ENCODE assay signal across 12 cellular contexts in genomic region chr18:76499596-76500340, GRCh38. TPM values are rescaled to one million over a fixed set of nuclear protein-coding genes. Genes with fewer than 3 reads are reported as not detected.
A peak's percentile ranks its signal among the peaks of the same experiment; 100 is the strongest.
DNase-seq lines count a peak whose midpoint lies in the region; ATAC-seq lines count a peak whose summit lies in the region.
"Had no signal": no experiment of that assay in that cellular context is flagged by ENCODE, and none has a peak within 500 bp of the region (broad histone marks: within the 10 kb centered on the region; RNA-seq: fewer than 3 reads in every experiment).

No MANE protein-coding gene starts in this region.

- H3K27me3 Mint-ChIP-seq in stimulated activated naive CD8-positive, alpha-beta T cell treated with anti-CD3 and anti-CD28 coated beads, Interleukin-15, amount 100 ng/mL, for 72 hours = peaks cover 19% of the 10 kb centered on the region

- ATAC-seq in stimulated activated naive CD8-positive, alpha-beta T cell treated with anti-CD3 and anti-CD28 coated beads, Interleukin-15, Interleukin-2, amounts not matched to agents 100 U/mL and 50 U/mL, for 24 hours = peak; percentile 53
- ATAC-seq in stimulated activated naive CD8-positive, alpha-beta T cell treated with anti-CD3 and anti-CD28 coated beads, Interleukin-15, amount 100 ng/mL, for 72 hours = no peak
- peak; percentile 91 for ATAC-seq in HG02973 (IDR thresholded peaks at IDR 0.05; ENCODE audit: unreplicated experiment)
- ATAC-seq: A549, GM23338 had no signal

- no peaks in the 10 kb centered on the region for H3K9me3 Mint-ChIP-seq in stimulated activated naive CD8-positive, alpha-beta T cell treated with anti-CD3 and anti-CD28 coated beads, Interleukin-15, amount 100 ng/mL, for 72 hours
- H3K9me3 Mint-ChIP-seq: activated CD4-positive, alpha-beta T cell treated with anti-CD3 and anti-CD28 coated beads, Interleukin-2, amount 10 ng/mL, durations not matched to agents 7 days and 5 days; GM23338 had no signal

- no peak overlapping the region for H3K27ac Mint-ChIP-seq in stimulated activated naive CD8-positive, alpha-beta T cell treated with anti-CD3 and anti-CD28 coated beads, Interleukin-15, amount 100 ng/mL, for 72 hours
- H3K27ac Mint-ChIP-seq: activated CD4-positive, alpha-beta T cell treated with anti-CD3 and anti-CD28 coated beads, Interleukin-2, amount 10 ng/mL, durations not matched to agents 7 days and 5 days; GM23338 had no signal

- DNase-seq in stimulated activated naive CD8-positive, alpha-beta T cell treated with anti-CD3 and anti-CD28 coated beads, Interleukin-15, Interleukin-2, amounts not matched to agents 100 U/mL and 50 U/mL, for 24 hours = no peak
- no peak for DNase-seq in stimulated activated naive CD8-positive, alpha-beta T cell treated with anti-CD3 and anti-CD28 coated beads, Interleukin-15, amount 100 ng/mL, for 72 hours
- DNase-seq in NOMO-1 treated with DMSO at 0.1 percent for 48 hours (lab: John Stamatoyannopoulos, UW; ENCODE audit: unreplicated experiment) (peak; percentile 96), NCI-H2029 (lab: John Stamatoyannopoulos, UW) (no peak), occipital lobe (lab: John Stamatoyannopoulos, UW) (no peak)
- DNase-seq in stimulated activated naive CD4-positive, alpha-beta T cell treated with Interleukin-2 at 50 U/mL for 16 hours (lab: John Stamatoyannopoulos, UW) = no peak
- no peak for DNase-seq in activated CD4-positive, alpha-beta T cell treated with anti-CD3 and anti-CD28 coated beads, Interleukin-2, amount 50 U/mL, for 1 hour
- DNase-seq: activated CD4-positive, alpha-beta T cell treated with anti-CD3 and anti-CD28 coated beads, Interleukin-2, amount 10 ng/mL, durations not matched to agents 7 days and 5 days; cerebellar nuclear complex had no signal

- peaks cover 11% of the 10 kb centered on the region for H3K4me1 Mint-ChIP-seq in stimulated activated naive CD8-positive, alpha-beta T cell treated with anti-CD3 and anti-CD28 coated beads, Interleukin-15, amount 100 ng/mL, for 72 hours

- H3K4me3 Mint-ChIP-seq in stimulated activated naive CD8-positive, alpha-beta T cell treated with anti-CD3 and anti-CD28 coated beads, Interleukin-15, amount 100 ng/mL, for 72 hours = no peak overlapping the region
- H3K4me3 Mint-ChIP-seq: activated CD4-positive, alpha-beta T cell treated with anti-CD3 and anti-CD28 coated beads, Interleukin-2, amount 10 ng/mL, durations not matched to agents 7 days and 5 days; GM23338 had no signal

RNA-seq across cellular contexts. Expression of gene ZNF516, which starts 4.7 kb away (rescaled TPM):
- 15.0 TPM for total RNA-seq in occipital lobe
